In genomic region chr10:93403741-93404354, GRCh38 we compare ENCODE assay signal across 1 cellular context.
TF ChIP-seq lines count a peak whose summit lies in the region.

No MANE protein-coding gene starts in this region.

TF ChIP-seq in GM23338, 12 proteins besides CTCF, POLR2A, EP300 and RAD21 (continued from another document):
- no peak for TF ChIP-seq ZNF462 (CRISPR knock-in tag; IDR thresholded peaks at IDR 0.05)
TF ChIP-seq in GM23338: peak in this region for 0.
